In genomic region chr16:67481561-67482259, GRCh38 we compare ENCODE assay signal across 1 cellular context.
A peak's percentile ranks its signal among the peaks of the same experiment; 100 is the strongest.
TF ChIP-seq lines count a peak whose summit lies in the region.

No MANE protein-coding gene starts in this region.

TF ChIP-seq in GM12878, 131 proteins besides CTCF, POLR2A, EP300 and RAD21 (continued from another document):
- TF ChIP-seq RELB (IDR thresholded peaks at IDR 0.05; ENCODE audit: low read depth) (no peak), PAX5 (IDR thresholded peaks at IDR 0.05; ENCODE audit: borderline replicate concordance, low read depth, low read length) (no peak), TCF12 (IDR thresholded peaks at IDR 0.05; ENCODE audit: low read depth, low read length) (0 out of 2 replicates have a peak, but pooled peaks have one; percentile 9), ZNF274 (IDR thresholded peaks at IDR 0.05; ENCODE audit: insufficient read depth, insufficient read length) (no peak), CBX3 (IDR thresholded peaks at IDR 0.05; ENCODE audit: borderline replicate concordance, low read depth) (no peak), CREM (IDR thresholded peaks at IDR 0.05; ENCODE audit: low read depth) (no peak), ZNF622 (IDR thresholded peaks at IDR 0.05) (no peak), SMC3 (IDR thresholded peaks at IDR 0.05; ENCODE audit: borderline replicate concordance, low read length) (no peak), PKNOX1 (IDR thresholded peaks at IDR 0.05) (no peak), LARP7 (IDR thresholded peaks at IDR 0.05) (no peak)
- TF ChIP-seq, protein P1, sequence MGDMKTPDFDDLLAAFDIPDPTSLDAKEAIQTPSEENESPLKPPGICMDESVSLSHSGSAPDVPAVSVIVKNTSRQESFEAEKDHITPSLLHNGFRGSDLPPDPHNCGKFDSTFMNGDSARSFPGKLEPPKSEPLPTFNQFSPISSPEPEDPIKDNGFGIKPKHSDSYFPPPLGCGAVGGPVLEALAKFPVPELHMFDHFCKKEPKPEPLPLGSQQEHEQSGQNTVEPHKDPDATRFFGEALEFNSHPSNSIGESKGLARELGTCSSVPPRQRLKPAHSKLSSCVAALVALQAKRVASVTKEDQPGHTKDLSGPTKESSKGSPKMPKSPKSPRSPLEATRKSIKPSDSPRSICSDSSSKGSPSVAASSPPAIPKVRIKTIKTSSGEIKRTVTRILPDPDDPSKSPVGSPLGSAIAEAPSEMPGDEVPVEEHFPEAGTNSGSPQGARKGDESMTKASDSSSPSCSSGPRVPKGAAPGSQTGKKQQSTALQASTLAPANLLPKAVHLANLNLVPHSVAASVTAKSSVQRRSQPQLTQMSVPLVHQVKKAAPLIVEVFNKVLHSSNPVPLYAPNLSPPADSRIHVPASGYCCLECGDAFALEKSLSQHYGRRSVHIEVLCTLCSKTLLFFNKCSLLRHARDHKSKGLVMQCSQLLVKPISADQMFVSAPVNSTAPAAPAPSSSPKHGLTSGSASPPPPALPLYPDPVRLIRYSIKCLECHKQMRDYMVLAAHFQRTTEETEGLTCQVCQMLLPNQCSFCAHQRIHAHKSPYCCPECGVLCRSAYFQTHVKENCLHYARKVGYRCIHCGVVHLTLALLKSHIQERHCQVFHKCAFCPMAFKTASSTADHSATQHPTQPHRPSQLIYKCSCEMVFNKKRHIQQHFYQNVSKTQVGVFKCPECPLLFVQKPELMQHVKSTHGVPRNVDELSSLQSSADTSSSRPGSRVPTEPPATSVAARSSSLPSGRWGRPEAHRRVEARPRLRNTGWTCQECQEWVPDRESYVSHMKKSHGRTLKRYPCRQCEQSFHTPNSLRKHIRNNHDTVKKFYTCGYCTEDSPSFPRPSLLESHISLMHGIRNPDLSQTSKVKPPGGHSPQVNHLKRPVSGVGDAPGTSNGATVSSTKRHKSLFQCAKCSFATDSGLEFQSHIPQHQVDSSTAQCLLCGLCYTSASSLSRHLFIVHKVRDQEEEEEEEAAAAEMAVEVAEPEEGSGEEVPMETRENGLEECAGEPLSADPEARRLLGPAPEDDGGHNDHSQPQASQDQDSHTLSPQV (IDR thresholded peaks at IDR 0.05), result no peak
